ENCODE assay signal across 1 cellular context in the genomic region with DNA sequence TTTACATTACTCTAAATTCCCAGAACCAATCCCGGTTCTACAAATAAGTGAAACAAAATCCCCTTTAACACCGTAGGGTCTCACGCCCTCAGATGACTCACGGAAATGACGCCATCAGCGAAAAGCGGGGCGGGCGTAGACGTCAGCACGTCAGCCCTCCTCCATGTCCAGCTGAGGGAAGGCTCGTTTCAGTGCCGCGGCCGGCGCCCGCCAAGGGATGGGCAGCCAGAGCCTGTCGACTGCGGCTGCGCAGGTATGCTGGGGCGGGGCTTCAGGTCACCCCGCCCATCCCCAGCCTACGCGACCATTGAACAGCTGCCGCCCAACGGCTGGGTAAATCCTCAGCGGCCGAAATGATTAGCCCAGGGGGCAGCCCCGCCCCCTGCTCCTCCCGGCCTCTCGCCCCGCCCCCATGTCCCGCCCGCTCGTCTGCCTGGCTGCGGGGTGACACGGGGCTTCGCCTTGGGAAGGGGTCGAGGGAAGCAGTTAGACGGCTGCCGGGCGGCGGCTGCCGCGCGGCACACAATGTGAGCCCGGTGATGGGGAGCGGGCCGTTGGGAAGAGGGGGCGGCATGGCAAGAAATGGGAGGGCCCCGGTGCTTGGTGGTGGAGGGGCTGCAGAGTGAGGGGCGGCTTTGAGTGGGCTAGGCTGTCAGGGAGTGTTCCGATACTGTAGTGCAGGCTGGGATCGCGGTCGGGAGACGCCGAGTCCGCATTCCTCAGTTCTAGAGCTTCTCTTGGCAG.
A peak's percentile ranks its signal among the peaks of the same experiment; 100 is the strongest.
TF ChIP-seq lines count a peak whose summit lies in the region.

A gene (plus strand): TSS at position 420 of the 744 bp plus-strand sequence. CDS start 1,510 bp downstream, outside the sequence.

TF ChIP-seq in HepG2, 621 proteins besides CTCF, POLR2A, EP300 and RAD21 (continued from another document):
- TF ChIP-seq, protein P1, sequence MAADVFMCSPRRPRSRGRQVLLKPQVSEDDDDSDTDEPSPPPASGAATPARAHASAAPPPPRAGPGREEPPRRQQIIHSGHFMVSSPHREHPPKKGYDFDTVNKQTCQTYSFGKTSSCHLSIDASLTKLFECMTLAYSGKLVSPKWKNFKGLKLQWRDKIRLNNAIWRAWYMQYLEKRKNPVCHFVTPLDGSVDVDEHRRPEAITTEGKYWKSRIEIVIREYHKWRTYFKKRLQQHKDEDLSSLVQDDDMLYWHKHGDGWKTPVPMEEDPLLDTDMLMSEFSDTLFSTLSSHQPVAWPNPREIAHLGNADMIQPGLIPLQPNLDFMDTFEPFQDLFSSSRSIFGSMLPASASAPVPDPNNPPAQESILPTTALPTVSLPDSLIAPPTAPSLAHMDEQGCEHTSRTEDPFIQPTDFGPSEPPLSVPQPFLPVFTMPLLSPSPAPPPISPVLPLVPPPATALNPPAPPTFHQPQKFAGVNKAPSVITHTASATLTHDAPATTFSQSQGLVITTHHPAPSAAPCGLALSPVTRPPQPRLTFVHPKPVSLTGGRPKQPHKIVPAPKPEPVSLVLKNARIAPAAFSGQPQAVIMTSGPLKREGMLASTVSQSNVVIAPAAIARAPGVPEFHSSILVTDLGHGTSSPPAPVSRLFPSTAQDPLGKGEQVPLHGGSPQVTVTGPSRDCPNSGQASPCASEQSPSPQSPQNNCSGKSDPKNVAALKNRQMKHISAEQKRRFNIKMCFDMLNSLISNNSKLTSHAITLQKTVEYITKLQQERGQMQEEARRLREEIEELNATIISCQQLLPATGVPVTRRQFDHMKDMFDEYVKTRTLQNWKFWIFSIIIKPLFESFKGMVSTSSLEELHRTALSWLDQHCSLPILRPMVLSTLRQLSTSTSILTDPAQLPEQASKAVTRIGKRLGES (CRISPR knock-in tag; IDR thresholded peaks at IDR 0.05; ENCODE audit: borderline replicate concordance): no peak
- TF ChIP-seq, protein P2, sequence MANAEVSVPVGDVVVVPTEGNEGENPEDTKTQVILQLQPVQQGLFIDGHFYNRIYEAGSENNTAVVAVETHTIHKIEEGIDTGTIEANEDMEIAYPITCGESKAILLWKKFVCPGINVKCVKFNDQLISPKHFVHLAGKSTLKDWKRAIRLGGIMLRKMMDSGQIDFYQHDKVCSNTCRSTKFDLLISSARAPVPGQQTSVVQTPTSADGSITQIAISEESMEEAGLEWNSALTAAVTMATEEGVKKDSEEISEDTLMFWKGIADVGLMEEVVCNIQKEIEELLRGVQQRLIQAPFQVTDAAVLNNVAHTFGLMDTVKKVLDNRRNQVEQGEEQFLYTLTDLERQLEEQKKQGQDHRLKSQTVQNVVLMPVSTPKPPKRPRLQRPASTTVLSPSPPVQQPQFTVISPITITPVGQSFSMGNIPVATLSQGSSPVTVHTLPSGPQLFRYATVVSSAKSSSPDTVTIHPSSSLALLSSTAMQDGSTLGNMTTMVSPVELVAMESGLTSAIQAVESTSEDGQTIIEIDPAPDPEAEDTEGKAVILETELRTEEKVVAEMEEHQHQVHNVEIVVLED (CRISPR knock-in tag; IDR thresholded peaks at IDR 0.05; ENCODE audit: borderline replicate concordance): peak; percentile 96
- no peak for TF ChIP-seq RBM22 (optimal IDR thresholded peaks at IDR 0.05; ENCODE audit: low read length)
- TF ChIP-seq CREM (IDR thresholded peaks at IDR 0.05): peak; percentile 96
- TF ChIP-seq CREM (CRISPR knock-in tag; IDR thresholded peaks at IDR 0.05): 0 out of 2 replicates have a peak, but pooled peaks have one; percentile 69
- 0 out of 2 replicates have a peak, but pooled peaks have one; percentile 29 for TF ChIP-seq KDM6A (CRISPR knock-in tag; IDR thresholded peaks at IDR 0.05; ENCODE audit: low read depth)
- TF ChIP-seq RNF2 (conservative IDR thresholded peaks at IDR 0.05; ENCODE audit: low read depth): no peak
- TF ChIP-seq, protein P3, sequence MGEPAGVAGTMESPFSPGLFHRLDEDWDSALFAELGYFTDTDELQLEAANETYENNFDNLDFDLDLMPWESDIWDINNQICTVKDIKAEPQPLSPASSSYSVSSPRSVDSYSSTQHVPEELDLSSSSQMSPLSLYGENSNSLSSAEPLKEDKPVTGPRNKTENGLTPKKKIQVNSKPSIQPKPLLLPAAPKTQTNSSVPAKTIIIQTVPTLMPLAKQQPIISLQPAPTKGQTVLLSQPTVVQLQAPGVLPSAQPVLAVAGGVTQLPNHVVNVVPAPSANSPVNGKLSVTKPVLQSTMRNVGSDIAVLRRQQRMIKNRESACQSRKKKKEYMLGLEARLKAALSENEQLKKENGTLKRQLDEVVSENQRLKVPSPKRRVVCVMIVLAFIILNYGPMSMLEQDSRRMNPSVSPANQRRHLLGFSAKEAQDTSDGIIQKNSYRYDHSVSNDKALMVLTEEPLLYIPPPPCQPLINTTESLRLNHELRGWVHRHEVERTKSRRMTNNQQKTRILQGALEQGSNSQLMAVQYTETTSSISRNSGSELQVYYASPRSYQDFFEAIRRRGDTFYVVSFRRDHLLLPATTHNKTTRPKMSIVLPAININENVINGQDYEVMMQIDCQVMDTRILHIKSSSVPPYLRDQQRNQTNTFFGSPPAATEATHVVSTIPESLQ (CRISPR knock-in tag; conservative IDR thresholded peaks at IDR 0.05): peak; percentile 11; the same call in 1 of the 2 replicates
- TF ChIP-seq, protein P4, sequence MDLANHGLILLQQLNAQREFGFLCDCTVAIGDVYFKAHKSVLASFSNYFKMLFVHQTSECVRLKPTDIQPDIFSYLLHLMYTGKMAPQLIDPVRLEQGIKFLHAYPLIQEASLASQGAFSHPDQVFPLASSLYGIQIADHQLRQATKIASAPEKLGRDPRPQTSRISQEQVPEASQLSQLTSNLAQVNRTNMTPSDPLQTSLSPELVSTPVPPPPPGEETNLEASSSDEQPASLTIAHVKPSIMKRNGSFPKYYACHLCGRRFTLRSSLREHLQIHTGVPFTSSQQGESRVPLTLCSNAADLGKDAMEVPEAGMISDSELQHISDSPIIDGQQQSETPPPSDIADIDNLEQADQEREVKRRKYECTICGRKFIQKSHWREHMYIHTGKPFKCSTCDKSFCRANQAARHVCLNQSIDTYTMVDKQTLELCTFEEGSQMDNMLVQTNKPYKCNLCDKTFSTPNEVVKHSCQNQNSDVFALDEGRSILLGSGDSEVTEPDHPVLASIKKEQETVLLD (CRISPR knock-in tag; IDR thresholded peaks at IDR 0.05; ENCODE audit: low read depth): peak; percentile 68
- peak; percentile 94 for TF ChIP-seq POGZ (CRISPR knock-in tag; IDR thresholded peaks at IDR 0.05)
- TF ChIP-seq MED8 (CRISPR knock-in tag; IDR thresholded peaks at IDR 0.05; ENCODE audit: insufficient replicate concordance): no peak
- TF ChIP-seq ZSCAN20 (CRISPR knock-in tag; IDR thresholded peaks at IDR 0.05; ENCODE audit: borderline replicate concordance): no peak
- TF ChIP-seq WIZ (CRISPR knock-in tag; IDR thresholded peaks at IDR 0.05): no peak; the same call in 1 of the 2 replicates
- peak; percentile 84; the same call in 1 of the 2 replicates for TF ChIP-seq SIX1 (CRISPR knock-in tag; IDR thresholded peaks at IDR 0.05; ENCODE audit: borderline replicate concordance)
- peak; percentile 83 for TF ChIP-seq ZNF883 (CRISPR knock-in tag; IDR thresholded peaks at IDR 0.05; ENCODE audit: not compliant biosample characterization)
- no peak for TF ChIP-seq RBAK (CRISPR knock-in tag; IDR thresholded peaks at IDR 0.05)
- TF ChIP-seq ZBTB1 (CRISPR knock-in tag; IDR thresholded peaks at IDR 0.05; ENCODE audit: borderline replicate concordance): no peak
- TF ChIP-seq ATF7-NPFF (CRISPR knock-in tag; IDR thresholded peaks at IDR 0.05; ENCODE audit: low read depth): peak; percentile 88
- no peak for TF ChIP-seq ZNF180 (CRISPR knock-in tag; IDR thresholded peaks at IDR 0.05; ENCODE audit: borderline replicate concordance, low read depth)
- peak; percentile 82 for TF ChIP-seq TAF1 (CRISPR knock-in tag; IDR thresholded peaks at IDR 0.05)
- TF ChIP-seq ZNF629 (CRISPR knock-in tag; conservative IDR thresholded peaks at IDR 0.05): peak; percentile 23; the same call in 1 of the 2 replicates
- TF ChIP-seq PPARG (CRISPR knock-in tag; conservative IDR thresholded peaks at IDR 0.05): peak; percentile 73; the same call in 1 of the 2 replicates
- TF ChIP-seq, protein P5, sequence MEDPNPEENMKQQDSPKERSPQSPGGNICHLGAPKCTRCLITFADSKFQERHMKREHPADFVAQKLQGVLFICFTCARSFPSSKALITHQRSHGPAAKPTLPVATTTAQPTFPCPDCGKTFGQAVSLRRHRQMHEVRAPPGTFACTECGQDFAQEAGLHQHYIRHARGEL (CRISPR knock-in tag; IDR thresholded peaks at IDR 0.05): no peak
- TF ChIP-seq ZSCAN9 (CRISPR knock-in tag; IDR thresholded peaks at IDR 0.05; ENCODE audit: borderline replicate concordance): peak; percentile 86
- no peak for TF ChIP-seq ZNF225 (CRISPR knock-in tag; IDR thresholded peaks at IDR 0.05)
- TF ChIP-seq MYNN (CRISPR knock-in tag; IDR thresholded peaks at IDR 0.05; ENCODE audit: low read depth): no peak
- no peak; the same call in 1 of the 2 replicates for TF ChIP-seq ARNT2 (CRISPR knock-in tag; IDR thresholded peaks at IDR 0.05; ENCODE audit: low read depth)
- TF ChIP-seq, protein P6, sequence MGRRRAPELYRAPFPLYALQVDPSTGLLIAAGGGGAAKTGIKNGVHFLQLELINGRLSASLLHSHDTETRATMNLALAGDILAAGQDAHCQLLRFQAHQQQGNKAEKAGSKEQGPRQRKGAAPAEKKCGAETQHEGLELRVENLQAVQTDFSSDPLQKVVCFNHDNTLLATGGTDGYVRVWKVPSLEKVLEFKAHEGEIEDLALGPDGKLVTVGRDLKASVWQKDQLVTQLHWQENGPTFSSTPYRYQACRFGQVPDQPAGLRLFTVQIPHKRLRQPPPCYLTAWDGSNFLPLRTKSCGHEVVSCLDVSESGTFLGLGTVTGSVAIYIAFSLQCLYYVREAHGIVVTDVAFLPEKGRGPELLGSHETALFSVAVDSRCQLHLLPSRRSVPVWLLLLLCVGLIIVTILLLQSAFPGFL (CRISPR knock-in tag; IDR thresholded peaks at IDR 0.05): no peak
- TF ChIP-seq NFE2 (CRISPR knock-in tag; IDR thresholded peaks at IDR 0.05): no peak
- TF ChIP-seq, protein P7, sequence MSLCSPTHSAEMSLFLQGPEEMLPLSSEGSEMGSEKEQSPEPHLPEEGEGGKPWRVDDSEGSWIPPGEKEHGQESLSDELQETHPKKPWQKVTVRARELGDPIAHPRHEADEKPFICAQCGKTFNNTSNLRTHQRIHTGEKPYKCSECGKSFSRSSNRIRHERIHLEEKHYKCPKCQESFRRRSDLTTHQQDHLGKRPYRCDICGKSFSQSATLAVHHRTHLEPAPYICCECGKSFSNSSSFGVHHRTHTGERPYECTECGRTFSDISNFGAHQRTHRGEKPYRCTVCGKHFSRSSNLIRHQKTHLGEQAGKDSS (CRISPR knock-in tag; IDR thresholded peaks at IDR 0.05; ENCODE audit: borderline replicate concordance, low read depth): 0 out of 2 replicates have a peak, but pooled peaks have one; percentile 16
- TF ChIP-seq SRY (CRISPR knock-in tag; IDR thresholded peaks at IDR 0.05): peak; percentile 74; the same call in 1 of the 2 replicates
- TF ChIP-seq, protein P8, sequence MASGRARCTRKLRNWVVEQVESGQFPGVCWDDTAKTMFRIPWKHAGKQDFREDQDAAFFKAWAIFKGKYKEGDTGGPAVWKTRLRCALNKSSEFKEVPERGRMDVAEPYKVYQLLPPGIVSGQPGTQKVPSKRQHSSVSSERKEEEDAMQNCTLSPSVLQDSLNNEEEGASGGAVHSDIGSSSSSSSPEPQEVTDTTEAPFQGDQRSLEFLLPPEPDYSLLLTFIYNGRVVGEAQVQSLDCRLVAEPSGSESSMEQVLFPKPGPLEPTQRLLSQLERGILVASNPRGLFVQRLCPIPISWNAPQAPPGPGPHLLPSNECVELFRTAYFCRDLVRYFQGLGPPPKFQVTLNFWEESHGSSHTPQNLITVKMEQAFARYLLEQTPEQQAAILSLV (CRISPR knock-in tag; IDR thresholded peaks at IDR 0.05; ENCODE audit: borderline replicate concordance): peak; percentile 84; the same call in 1 of the 2 replicates
- no peak for TF ChIP-seq U2AF2 (IDR thresholded peaks at IDR 0.05; ENCODE audit: low read depth, low read length)
- TF ChIP-seq ZNF350 (CRISPR knock-in tag; IDR thresholded peaks at IDR 0.05; ENCODE audit: borderline replicate concordance, low read depth): peak; percentile 83; the same call in 1 of the 2 replicates
- TF ChIP-seq, protein P9, sequence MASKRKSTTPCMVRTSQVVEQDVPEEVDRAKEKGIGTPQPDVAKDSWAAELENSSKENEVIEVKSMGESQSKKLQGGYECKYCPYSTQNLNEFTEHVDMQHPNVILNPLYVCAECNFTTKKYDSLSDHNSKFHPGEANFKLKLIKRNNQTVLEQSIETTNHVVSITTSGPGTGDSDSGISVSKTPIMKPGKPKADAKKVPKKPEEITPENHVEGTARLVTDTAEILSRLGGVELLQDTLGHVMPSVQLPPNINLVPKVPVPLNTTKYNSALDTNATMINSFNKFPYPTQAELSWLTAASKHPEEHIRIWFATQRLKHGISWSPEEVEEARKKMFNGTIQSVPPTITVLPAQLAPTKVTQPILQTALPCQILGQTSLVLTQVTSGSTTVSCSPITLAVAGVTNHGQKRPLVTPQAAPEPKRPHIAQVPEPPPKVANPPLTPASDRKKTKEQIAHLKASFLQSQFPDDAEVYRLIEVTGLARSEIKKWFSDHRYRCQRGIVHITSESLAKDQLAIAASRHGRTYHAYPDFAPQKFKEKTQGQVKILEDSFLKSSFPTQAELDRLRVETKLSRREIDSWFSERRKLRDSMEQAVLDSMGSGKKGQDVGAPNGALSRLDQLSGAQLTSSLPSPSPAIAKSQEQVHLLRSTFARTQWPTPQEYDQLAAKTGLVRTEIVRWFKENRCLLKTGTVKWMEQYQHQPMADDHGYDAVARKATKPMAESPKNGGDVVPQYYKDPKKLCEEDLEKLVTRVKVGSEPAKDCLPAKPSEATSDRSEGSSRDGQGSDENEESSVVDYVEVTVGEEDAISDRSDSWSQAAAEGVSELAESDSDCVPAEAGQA (IDR thresholded peaks at IDR 0.05; ENCODE audit: low read depth): peak; percentile 100
- TF ChIP-seq, protein P9 (CRISPR knock-in tag; IDR thresholded peaks at IDR 0.05; ENCODE audit: borderline replicate concordance): no peak
- no peak for TF ChIP-seq HNRNPUL1 (IDR thresholded peaks at IDR 0.05; ENCODE audit: low read depth, low read length)
- peak; percentile 57 for TF ChIP-seq REPIN1 (CRISPR knock-in tag; IDR thresholded peaks at IDR 0.05; ENCODE audit: borderline replicate concordance, low read depth)
